In genomic region chr1:223776075-223776814, GRCh38 we compare ENCODE assay signal across 8 cellular contexts.
DNase-seq lines count a peak whose midpoint lies in the region; ATAC-seq, FAIRE-seq and TF ChIP-seq lines count a peak whose summit lies in the region.

No MANE protein-coding gene starts in this region.

- intact Hi-C loops in CD4-positive, alpha-beta T cell (cut with DNase I, micrococcal nuclease) = no loop called here

- FAIRE-seq in frontal cortex (lab: Jason Lieb, UNC) = no peak

- CTCF ChIA-PET in CD4-positive, alpha-beta T cell (lab: Charles Lee) = no interaction called here

- peak overlapping the region; percentile 25 for H3K27ac ChIP-seq in CD4-positive, alpha-beta T cell (ENCODE audit: low read depth, low read length)

- TF ChIP-seq CTCF in CD4-positive, alpha-beta T cell (IDR thresholded peaks at IDR 0.05) = no peak

- H3K36me3 ChIP-seq in MG63 = peaks cover 79% of the 10 kb centered on the region

- H3K27me3 Mint-ChIP-seq in CD4-positive, alpha-beta T cell = no peaks in the 10 kb centered on the region
- no peaks in the 10 kb centered on the region for H3K27me3 Mint-ChIP-seq in activated naive CD8-positive, alpha-beta T cell treated with anti-CD3 and anti-CD28 coated beads, Interleukin-2, amount 50 U/mL, for 24 hours
- H3K27me3 Mint-ChIP-seq in stimulated activated naive CD8-positive, alpha-beta T cell treated with anti-CD3 and anti-CD28 coated beads, Interleukin-15, Interleukin-2, amounts not matched to agents 100 ng/mL and 50 ng/mL, for 24 hours = no peaks in the 10 kb centered on the region

- peaks cover 92% of the 10 kb centered on the region for H3K36me3 Mint-ChIP-seq in CD4-positive, alpha-beta T cell (ENCODE audit: low read depth)
- peaks cover 49% of the 10 kb centered on the region for H3K36me3 Mint-ChIP-seq in activated naive CD8-positive, alpha-beta T cell treated with anti-CD3 and anti-CD28 coated beads, Interleukin-2, amount 50 U/mL, for 24 hours (ENCODE audit: low read depth)
- H3K36me3 Mint-ChIP-seq in stimulated activated naive CD8-positive, alpha-beta T cell treated with anti-CD3 and anti-CD28 coated beads, Interleukin-15, Interleukin-2, amounts not matched to agents 100 ng/mL and 50 ng/mL, for 24 hours (ENCODE audit: low read depth) = peaks cover 73% of the 10 kb centered on the region

- peaks cover 16% of the 10 kb centered on the region for H3K4me1 Mint-ChIP-seq in CD4-positive, alpha-beta T cell (ENCODE audit: low read depth)
- peaks cover 38% of the 10 kb centered on the region for H3K4me1 Mint-ChIP-seq in activated naive CD8-positive, alpha-beta T cell treated with anti-CD3 and anti-CD28 coated beads, Interleukin-2, amount 50 U/mL, for 24 hours
- peaks cover 48% of the 10 kb centered on the region for H3K4me1 Mint-ChIP-seq in stimulated activated naive CD8-positive, alpha-beta T cell treated with anti-CD3 and anti-CD28 coated beads, Interleukin-15, Interleukin-2, amounts not matched to agents 100 ng/mL and 50 ng/mL, for 24 hours (ENCODE audit: low read depth)

- ATAC-seq in CD4-positive, alpha-beta T cell (ENCODE audit: poor library complexity) = peak; percentile 76
- peak; percentile 98 for ATAC-seq in activated naive CD8-positive, alpha-beta T cell treated with anti-CD3 and anti-CD28 coated beads, Interleukin-2, amount 50 U/mL, for 24 hours
- ATAC-seq in HG02885 (IDR thresholded peaks at IDR 0.05; ENCODE audit: poor library complexity, unreplicated experiment) = no peak
- ATAC-seq in GM18505 (IDR thresholded peaks at IDR 0.05; ENCODE audit: unreplicated experiment) = no peak

- peak in 6 of 10 experiments; percentile 9 to 34 (median 15) for DNase-seq in CD4-positive, alpha-beta T cell
- DNase-seq in MG63 = peak; percentile 61
- peak; percentile 52 for DNase-seq in activated naive CD8-positive, alpha-beta T cell treated with anti-CD3 and anti-CD28 coated beads, Interleukin-2, amount 50 U/mL, for 24 hours
- peak; percentile 98 for DNase-seq in kidney tubule cell (ENCODE audit: low spot score)
- DNase-seq in frontal cortex (ENCODE audit: low spot score in 2 of 2) = no peak

- peak overlapping the region; percentile 83 for H3K27ac Mint-ChIP-seq in CD4-positive, alpha-beta T cell
- H3K27ac Mint-ChIP-seq in activated naive CD8-positive, alpha-beta T cell treated with anti-CD3 and anti-CD28 coated beads, Interleukin-2, amount 50 U/mL, for 24 hours = peak overlapping the region; percentile 66
- H3K27ac Mint-ChIP-seq in stimulated activated naive CD8-positive, alpha-beta T cell treated with anti-CD3 and anti-CD28 coated beads, Interleukin-15, Interleukin-2, amounts not matched to agents 100 ng/mL and 50 ng/mL, for 24 hours = peak overlapping the region; percentile 72

- no peak for TF ChIP-seq POLR2A in GM18505 (IDR thresholded peaks at IDR 0.05; ENCODE audit: borderline replicate concordance, extremely low read depth, insufficient read depth, insufficient read length)

- no peaks in the 10 kb centered on the region for H3K9me3 ChIP-seq in CD4-positive, alpha-beta T cell (ENCODE audit: control insufficient read depth, low read length)
- H3K9me3 ChIP-seq in MG63 = no peaks in the 10 kb centered on the region

- no peak overlapping the region for H3K4me3 ChIP-seq in MG63

- no peak overlapping the region for H3K4me3 Mint-ChIP-seq in CD4-positive, alpha-beta T cell
- H3K4me3 Mint-ChIP-seq in activated naive CD8-positive, alpha-beta T cell treated with anti-CD3 and anti-CD28 coated beads, Interleukin-2, amount 50 U/mL, for 24 hours = peak overlapping the region; percentile 32
- H3K4me3 Mint-ChIP-seq in stimulated activated naive CD8-positive, alpha-beta T cell treated with anti-CD3 and anti-CD28 coated beads, Interleukin-15, Interleukin-2, amounts not matched to agents 100 ng/mL and 50 ng/mL, for 24 hours = peak overlapping the region; percentile 35

- no peaks in the 10 kb centered on the region for H3K9me3 Mint-ChIP-seq in CD4-positive, alpha-beta T cell
- H3K9me3 Mint-ChIP-seq in activated naive CD8-positive, alpha-beta T cell treated with anti-CD3 and anti-CD28 coated beads, Interleukin-2, amount 50 U/mL, for 24 hours = no peaks in the 10 kb centered on the region
- no peaks in the 10 kb centered on the region for H3K9me3 Mint-ChIP-seq in stimulated activated naive CD8-positive, alpha-beta T cell treated with anti-CD3 and anti-CD28 coated beads, Interleukin-15, Interleukin-2, amounts not matched to agents 100 ng/mL and 50 ng/mL, for 24 hours

- H3K27me3 ChIP-seq in CD4-positive, alpha-beta T cell (ENCODE audit: control insufficient read depth, insufficient read depth, low read length) = no peaks in the 10 kb centered on the region
- no peaks in the 10 kb centered on the region for H3K27me3 ChIP-seq in MG63

- POLR2A ChIA-PET in CD4-positive, alpha-beta T cell (lab: Charles Lee) = interaction anchor here (2.1 kb wide), 1 partner anchor 70 kb away, joined by 4 read pairs; the partner anchor contains the start of gene TP53BP2

Comparison
In these comparisons a context has a peak if more than half of its experiments do, and no peak if none do; other contexts are left out.
1. ATAC-seq: peak in CD4-positive, alpha-beta T cell (single experiment) and activated naive CD8-positive, alpha-beta T cell treated with anti-CD3 and anti-CD28 coated beads, Interleukin-2, amount 50 U/mL, for 24 hours (single experiment); none in HG02885 (single experiment) and GM18505 (single experiment).
2. DNase-seq: peak in CD4-positive, alpha-beta T cell (6 of 10), MG63 (single experiment), activated naive CD8-positive, alpha-beta T cell treated with anti-CD3 and anti-CD28 coated beads, Interleukin-2, amount 50 U/mL, for 24 hours (single experiment) and kidney tubule cell (single experiment); none in frontal cortex (0 of 2).
3. Peak in every context shown above with its lines, with median percentiles within 50 percentile points of each other: H3K27ac Mint-ChIP-seq.